ENCODE assay signal across 18 cellular contexts in genomic region chr15:28881170-28881569, GRCh38. TPM values are rescaled to one million over a fixed set of nuclear protein-coding genes. Genes with fewer than 3 reads are reported as not detected.
DNase-seq lines count a peak whose midpoint lies in the region; ATAC-seq, FAIRE-seq and TF ChIP-seq lines count a peak whose summit lies in the region.
"Had no signal": no experiment of that assay in that cellular context is flagged by ENCODE, and none has a peak within 500 bp of the region (broad histone marks: within the 10 kb centered on the region; RNA-seq: fewer than 3 reads in every experiment).

No MANE protein-coding gene starts in this region.

- H4K20me1 ChIP-seq in HCT116 (ENCODE audit: insufficient read depth) (no peaks in the 10 kb centered on the region), K562 (replicated peaks; ENCODE audit: control insufficient read depth, insufficient read depth, low read length) (no peaks in the 10 kb centered on the region)

- FAIRE-seq in K562 (lab: Jason Lieb, UNC): no peak
- FAIRE-seq: islet of Langerhans had no signal

- TF ChIP-seq EP300 in K562 (IDR thresholded peaks at IDR 0.05; ENCODE audit: low read length): no peak

- DNase-seq in AG09309 (ENCODE audit: low read depth) (no peak), HCT116 (ENCODE audit: low read depth, low spot score) (no peak), K562 (ENCODE audit: extremely low read depth in 1 of 4, low spot score in 3 of 4) (no peak), lung microvascular endothelial cell (ENCODE audit: low read depth in 2 of 2) (peak; percentile 24 to 41), psoas muscle (no peak), middle frontal gyrus (ENCODE audit: extremely low spot score, low spot score) (no peak)
- DNase-seq: activated naive CD4-positive, alpha-beta T cell treated with anti-CD3 and anti-CD28 coated beads for 36 hours; caudate nucleus; CD4-positive, CD25-positive, alpha-beta regulatory T cell; glutamatergic neuron; GM23248; NCI-H1092; NCI-H2227 treated with DMSO at 0.1 percent for 48 hours; PC-9; stimulated activated CD4-positive, alpha-beta T cell treated with anti-CD3 and anti-CD28 coated beads, Interleukin-1b, Interleukin-23, amount 100 ng/mL, for 48 hours had no signal

- no peak overlapping the region for H3K4me2 ChIP-seq in HCT116 (ENCODE audit: low read length)
- H3K4me2 ChIP-seq in K562 (ENCODE audit: insufficient read depth, low read length): no peak overlapping the region
- H3K4me2 ChIP-seq: PC-9 had no signal

- H3K9ac ChIP-seq in HCT116 (ENCODE audit: low read length) (no peak overlapping the region), K562 (ENCODE audit: insufficient read depth in 1 of 2, low read depth in 2 of 2, low read length in 2 of 2) (no peak overlapping the region)
- H3K9ac ChIP-seq: GM23248 had no signal

- no peaks in the 10 kb centered on the region for H3K36me3 ChIP-seq in HCT116 (ENCODE audit: control insufficient read depth in 1 of 2, insufficient read depth in 2 of 2, low read length in 2 of 2)
- H3K36me3 ChIP-seq in K562 (ENCODE audit: control insufficient read depth, insufficient read depth, low read length): no peaks in the 10 kb centered on the region
- H3K36me3 ChIP-seq in psoas muscle (ENCODE audit: insufficient read depth in 1 of 2, low read depth in 1 of 2): no peaks in the 10 kb centered on the region

- no peaks in the 10 kb centered on the region for H3K27me3 ChIP-seq in HCT116 (ENCODE audit: insufficient read depth, low read length)
- H3K27me3 ChIP-seq in K562 (ENCODE audit: control insufficient read depth in 2 of 2, insufficient read depth in 2 of 2, low read length in 2 of 2): no peaks in the 10 kb centered on the region
- peaks cover 3 to 15% (median 11%) of the 10 kb centered on the region in 3 donors for H3K27me3 ChIP-seq in psoas muscle (ENCODE audit: insufficient read depth in 3 of 3, low read length in 2 of 3)

- H3K4me3 ChIP-seq in AG09309 (ENCODE audit: control insufficient read depth, low read depth, low read length) (no peak overlapping the region), HCT116 (replicated peaks in 1 of 2; ENCODE audit: low read depth in 1 of 2, low read length in 2 of 2) (no peak overlapping the region), K562 (no peak overlapping the region), psoas muscle (no peak overlapping the region)
- H3K4me3 ChIP-seq: GM23248, PC-9 had no signal

- CTCF ChIA-PET in HCT116 (lab: Charles Lee): no interaction called here
- CTCF ChIA-PET in K562 (lab: Yijun Ruan, JAX; ENCODE audit: low intra/inter-chr PET ratio): no interaction called here

- in situ Hi-C loops in K562 (cut with MboI): no loop called here

- TF ChIP-seq CTCF in AG09309 (IDR thresholded peaks at IDR 0.05; ENCODE audit: control insufficient read depth, insufficient read depth, low read depth, low read length, missing control alignments) (peak; percentile 25), HCT116 (IDR thresholded peaks at IDR 0.05 in 2 of 3, conservative IDR thresholded peaks at IDR 0.05 in 1 of 3; ENCODE audit: borderline replicate concordance in 1 of 3, insufficient read depth in 1 of 3, low read depth in 2 of 3, low read length in 2 of 3) (no peak), K562 (IDR thresholded peaks at IDR 0.05 in 2 of 3, conservative IDR thresholded peaks at IDR 0.05 in 1 of 3; ENCODE audit: insufficient read depth in 2 of 3, low read depth in 1 of 3, low read length in 3 of 3) (peak in 1 of 3 experiments; percentile 19; a peak in 2 of 6 replicates), psoas muscle (IDR thresholded peaks at IDR 0.05) (no peak)

- H3K27ac ChIP-seq in HCT116 (ENCODE audit: low read depth, low read length) (no peak overlapping the region), K562 (ENCODE audit: extremely low read depth, low read depth, low read length) (no peak overlapping the region), psoas muscle (no peak overlapping the region)
- H3K27ac ChIP-seq: GM23248, PC-9 had no signal

- WGBS in K562 (ENCODE audit: insufficient coverage, low coverage, missing lambda C conversion rate): 61% methylated on average over 3 of the region's 3 CpGs
- WGBS in psoas muscle, 3 donors: 38 to 53% (median 39%) methylated on average over 3 of the region's 3 CpGs

- H3K79me2 ChIP-seq in HCT116 (ENCODE audit: insufficient read depth, low read length) (no peaks in the 10 kb centered on the region), K562 (ENCODE audit: control insufficient read depth, insufficient read depth, low read length) (no peaks in the 10 kb centered on the region; the same call in 2 of the 3 replicates)

- no peak for TF ChIP-seq POLR2A in HCT116 (IDR thresholded peaks at IDR 0.05; ENCODE audit: borderline replicate concordance, extremely low read depth, insufficient read depth, insufficient read length)
- no peak for TF ChIP-seq POLR2A in K562 (conservative IDR thresholded peaks at IDR 0.05)

- H3K9me1 ChIP-seq in K562 (ENCODE audit: control insufficient read depth, insufficient read depth, low read length): no peaks in the 10 kb centered on the region

- ATAC-seq in HCT116 (no peak), K562 (no peak), psoas muscle (no peak), GM19395 (IDR thresholded peaks at IDR 0.05; ENCODE audit: unreplicated experiment) (no peak), GM21723 (IDR thresholded peaks at IDR 0.05; ENCODE audit: unreplicated experiment) (no peak)

- H2AFZ ChIP-seq in HCT116 (ENCODE audit: low read depth, low read length, poor library complexity, severe bottlenecking) (no peak overlapping the region), K562 (ENCODE audit: low read depth, low read length) (peak overlapping the region; percentile 44; the same call in 1 of the 2 replicates)
- H2AFZ ChIP-seq: GM23248, PC-9 had no signal

- POLR2A ChIA-PET in HCT116 (lab: Charles Lee): no interaction called here
- POLR2A ChIA-PET in K562 (lab: Yijun Ruan, JAX): interaction anchor here (0.6 to 0.9 kb wide), 2 partner anchors 11 to 15 kb away, joined by 3 to 4 read pairs; no protein-coding TSS in a partner anchor

- BruUV-seq in HCT116 (replicated peaks; lab: Mats Ljungman, UMichigan) (no TSS peak), K562 (replicated peaks; lab: Mats Ljungman, UMichigan) (no TSS peak)

- H3K4me1 ChIP-seq in HCT116 (ENCODE audit: control insufficient read depth in 1 of 2, insufficient read depth in 2 of 2, low read length in 2 of 2): no peaks in the 10 kb centered on the region
- peaks cover 0 to 20% of the 10 kb centered on the region in 2 experiments; a peak in 2 of 5 replicates for H3K4me1 ChIP-seq in K562 (replicated peaks in 1 of 2; ENCODE audit: control insufficient read depth in 2 of 2, insufficient read depth in 2 of 2, low read length in 2 of 2)
- H3K4me1 ChIP-seq in psoas muscle: no peaks in the 10 kb centered on the region

- H3K9me3 ChIP-seq in HCT116 (ENCODE audit: control insufficient read depth in 1 of 2, insufficient read depth in 1 of 2, low read depth in 1 of 2, low read length in 2 of 2): no peaks in the 10 kb centered on the region
- no peaks in the 10 kb centered on the region for H3K9me3 ChIP-seq in K562 (replicated peaks; ENCODE audit: control insufficient read depth, insufficient read depth, low read depth, low read length)
- H3K9me3 ChIP-seq in psoas muscle: no peaks in the 10 kb centered on the region

- intact Hi-C loops in HCT116 (cut with micrococcal nuclease) (no loop called here), K562 (cut with micrococcal nuclease) (no loop called here), psoas muscle (cut with DNase I) (no loop called here)

- no peaks in the 10 kb centered on the region for H3K9me2 ChIP-seq in HCT116 (ENCODE audit: insufficient read depth)

- TF ChIP-seq RAD21 in HCT116 (IDR thresholded peaks at IDR 0.05; ENCODE audit: low read depth) (peak; percentile 5; the same call in 1 of the 2 replicates), K562 (CRISPR knock-in tag; conservative IDR thresholded peaks at IDR 0.05 in 1 of 2, IDR thresholded peaks at IDR 0.05 in 1 of 2) (peak in 1 of 2 experiments; percentile 19; a peak in 1 of 4 replicates)

- RAD21 ChIA-PET in HCT116 (lab: Charles Lee; ENCODE audit: low non-redundant PET in 1 of 2, low total read pairs in 2 of 2, uncharacterized antibody in 2 of 2, unreplicated experiment in 2 of 2): no interaction called here

RNA-seq across cellular contexts. Expression of gene APBA2, which starts 4.6 kb away (rescaled TPM):
- total RNA-seq in HCT116 (2021; ENCODE audit: unreplicated experiment): 0.47 TPM
- 0.16 and 0.22 TPM in 2 replicates for polyA plus RNA-seq in HCT116 (2012)
- total RNA-seq in K562 (2011; cell fraction: chromatin; rRNA removed; ENCODE audit: low replicate concordance): 105 and 234 TPM in 2 replicates
- total RNA-seq in K562 (2011; cell fraction: nucleolus; rRNA removed): 91.2 and 97.2 TPM in 2 replicates
- total RNA-seq in K562 (2011; cell fraction: nucleoplasm; rRNA removed): 85.9 and 89.9 TPM in 2 replicates
- total RNA-seq in K562 (2014; rRNA removed): 40.9 and 46.5 TPM in 2 replicates
- total RNA-seq in K562 (2014; rRNA removed; fragmentation: Illumina TruSeq; extraction: Trizol): 10.4 and 13.6 TPM in 2 replicates
- total RNA-seq in K562 (2015; rRNA removed; fragmentation: Illumina TruSeq; extraction: Trizol): 25.2 and 26.2 TPM in 2 replicates
- total RNA-seq in K562 (2021): 30.8 and 32.5 TPM in 2 replicates
- polyA plus RNA-seq in K562 (2011; rRNA removed): 27.8 and 36.1 TPM in 2 replicates
- polyA plus RNA-seq in K562 (2011; cell fraction: cytosol; rRNA removed): 27.5 and 45.8 TPM in 2 replicates
- 70.5 and 109 TPM in 2 replicates for polyA plus RNA-seq in K562 (2011; cell fraction: nucleus; rRNA removed)
- 25.0 and 39.9 TPM in 2 replicates for polyA plus RNA-seq in K562 (2012)
- 17.1 and 25.2 TPM in 2 replicates for polyA plus RNA-seq in K562 (2014; fragmentation: Illumina TruSeq; extraction: Trizol)
- under 1 TPM; 0.24 to 0.35 TPM for polyA plus RNA-seq in K562 (2014; fragmentation: Nextera tagmentation; extraction: Ambion mirVana)
- polyA plus RNA-seq in K562 (2014; rRNA removed): 30.7 and 37.1 TPM in 2 replicates
- 21.7 and 35.1 TPM in 2 replicates for polyA minus RNA-seq in K562 (2011; rRNA and poly(A)+ RNA removed)
- polyA minus RNA-seq in K562 (2011; cell fraction: cytosol; rRNA and poly(A)+ RNA removed): 28.8 and 31.9 TPM in 2 replicates
- polyA minus RNA-seq in K562 (2011; cell fraction: nucleus; rRNA and poly(A)+ RNA removed): 25.7 and 46.8 TPM in 2 replicates
- total RNA-seq in lung microvascular endothelial cell: 17.4 and 25.2 TPM in 2 replicates
- under 1 TPM in 2 of 4 donors, not detected in 2; 0.19 to 0.36 TPM for total RNA-seq in psoas muscle
- polyA plus RNA-seq in psoas muscle: under 1 TPM; 0.06 to 0.08 (median 0.08) TPM
- total RNA-seq: PC-9 had no signal

RNA-seq across cellular contexts. Expression of gene GOLGA6L7, which starts 32.7 kb away (rescaled TPM):
- not detected for total RNA-seq in HCT116 (2021; ENCODE audit: unreplicated experiment)
- polyA plus RNA-seq in HCT116 (2012): 0.09 TPM in 1 of 2 replicates, not detected in the other
- 0.67 and 2.1 TPM in 2 replicates for total RNA-seq in K562 (2011; cell fraction: chromatin; rRNA removed; ENCODE audit: low replicate concordance)
- 0.39 TPM in 1 of 2 replicates, not detected in the other for total RNA-seq in K562 (2011; cell fraction: nucleolus; rRNA removed)
- 1.3 and 1.9 TPM in 2 replicates for total RNA-seq in K562 (2011; cell fraction: nucleoplasm; rRNA removed)
- not detected in 2 replicates for total RNA-seq in K562 (2014; rRNA removed)
- total RNA-seq in K562 (2014; rRNA removed; fragmentation: Illumina TruSeq; extraction: Trizol): not detected in 2 replicates
- total RNA-seq in K562 (2015; rRNA removed; fragmentation: Illumina TruSeq; extraction: Trizol): not detected in 2 replicates
- 0.11 TPM in 1 of 2 replicates, not detected in the other for total RNA-seq in K562 (2021)
- polyA plus RNA-seq in K562 (2011; rRNA removed): 0.11 and 0.42 TPM in 2 replicates
- 0.38 TPM in 1 of 2 replicates, not detected in the other for polyA plus RNA-seq in K562 (2011; cell fraction: cytosol; rRNA removed)
- polyA plus RNA-seq in K562 (2011; cell fraction: nucleus; rRNA removed): 0.26 and 0.86 TPM in 2 replicates
- polyA plus RNA-seq in K562 (2012): 0.40 and 0.44 TPM in 2 replicates
- polyA plus RNA-seq in K562 (2014; fragmentation: Illumina TruSeq; extraction: Trizol): not detected in 2 replicates
- under 1 TPM in 1 of 2 experiments, not detected in 1; 0.14 TPM for polyA plus RNA-seq in K562 (2014; fragmentation: Nextera tagmentation; extraction: Ambion mirVana)
- polyA plus RNA-seq in K562 (2014; rRNA removed): not detected in 2 replicates
- polyA minus RNA-seq in K562 (2011; rRNA and poly(A)+ RNA removed): 0.28 and 0.51 TPM in 2 replicates
- not detected in 2 replicates for polyA minus RNA-seq in K562 (2011; cell fraction: cytosol; rRNA and poly(A)+ RNA removed)
- polyA minus RNA-seq in K562 (2011; cell fraction: nucleus; rRNA and poly(A)+ RNA removed): 0.56 TPM in 1 of 2 replicates, not detected in the other
- not detected in 2 replicates for total RNA-seq in lung microvascular endothelial cell
- total RNA-seq in psoas muscle: not detected
- polyA plus RNA-seq in psoas muscle: not detected
- total RNA-seq: activated naive CD4-positive, alpha-beta T cell treated with anti-CD3 and anti-CD28 coated beads for 36 hours; CD4-positive, CD25-positive, alpha-beta regulatory T cell; GM23248; PC-9 had no signal
- polyA plus RNA-seq: CD4-positive, CD25-positive, alpha-beta regulatory T cell; GM23248 had no signal

Comparison
In these comparisons a context has a peak if more than half of its experiments do, and no peak if none do; other contexts are left out.
1. DNase-seq: peak in lung microvascular endothelial cell (2 of 2); none in AG09309 (single experiment), HCT116 (single experiment), K562 (0 of 4), psoas muscle (0 of 2) and middle frontal gyrus (single experiment).